Comparison of ENCODE assay signal across 13 cellular contexts in genomic region chr4:139956436-139957107, GRCh38.
DNase-seq lines count a peak whose midpoint lies in the region; ATAC-seq and TF ChIP-seq lines count a peak whose summit lies in the region.
"Had no signal": no experiment of that assay in that cellular context is flagged by ENCODE, and none has a peak within 500 bp of the region (broad histone marks: within the 10 kb centered on the region; RNA-seq: fewer than 3 reads in every experiment).

No MANE protein-coding gene starts in this region.

- peak; percentile 83 for ATAC-seq in SK-N-SH treated with all-trans-retinoic acid at 6 μM for 48 hours
- ATAC-seq in esophagus mucosa, result peak; percentile 31
- ATAC-seq in GM18502 (IDR thresholded peaks at IDR 0.05; ENCODE audit: poor library complexity, unreplicated experiment), result no peak
- no peak for ATAC-seq in HG02678 (IDR thresholded peaks at IDR 0.05; ENCODE audit: unreplicated experiment)
- ATAC-seq: activated T-helper 17 cell treated with anti-CD3 and anti-CD28 coated beads, Interleukin-2, amount 50 U/mL, for 72 hours; HCT116 had no signal

- H3K36me3 Mint-ChIP-seq in type B pancreatic cell, result no peaks in the 10 kb centered on the region

- H3K9me3 Mint-ChIP-seq in type B pancreatic cell, result no peaks in the 10 kb centered on the region
- H3K9me3 Mint-ChIP-seq: activated T-helper 17 cell treated with anti-CD3 and anti-CD28 coated beads, Interleukin-2, amount 50 U/mL, for 72 hours; T-helper 1 cell treated with Interleukin-12 subunit alpha and Interleukin-12 subunit beta and Interleukin-4 antibody, amounts not matched to agents 30 μg/mL and 1 μg/mL, for 36 hours had no signal

- no peak overlapping the region for H3K4me3 Mint-ChIP-seq in type B pancreatic cell
- H3K4me3 Mint-ChIP-seq: activated T-helper 17 cell treated with anti-CD3 and anti-CD28 coated beads, Interleukin-2, amount 50 U/mL, for 72 hours; T-helper 1 cell treated with Interleukin-12 subunit alpha and Interleukin-12 subunit beta and Interleukin-4 antibody, amounts not matched to agents 30 μg/mL and 1 μg/mL, for 36 hours had no signal

- peak; percentile 28 for DNase-seq in medulla oblongata (ENCODE audit: extremely low spot score)
- no peak for DNase-seq in type B pancreatic cell (ENCODE audit: extremely low spot score, unreplicated experiment)
- no peak for DNase-seq in activated CD4-positive, alpha-beta T cell treated with anti-CD3 and anti-CD28 coated beads for 4 hours
- DNase-seq: activated CD4-positive, alpha-beta T cell treated with anti-CD3 and anti-CD28 coated beads, Interleukin-2, amount 50 U/mL, for 4 hours; erythroblast; PC-9 had no signal

- H3K27me3 Mint-ChIP-seq in type B pancreatic cell, result no peaks in the 10 kb centered on the region

- peaks cover 30% of the 10 kb centered on the region for H3K4me1 Mint-ChIP-seq in type B pancreatic cell (ENCODE audit: unreplicated experiment)
- H3K4me1 Mint-ChIP-seq: activated T-helper 17 cell treated with anti-CD3 and anti-CD28 coated beads, Interleukin-2, amount 50 U/mL, for 72 hours had no signal

- no peak for TF ChIP-seq CTCF in type B pancreatic cell (conservative IDR thresholded peaks at IDR 0.05)

- peak overlapping the region; percentile 64 for H3K27ac Mint-ChIP-seq in type B pancreatic cell
- H3K27ac Mint-ChIP-seq: activated T-helper 17 cell treated with anti-CD3 and anti-CD28 coated beads, Interleukin-2, amount 50 U/mL, for 72 hours; T-helper 1 cell treated with Interleukin-12 subunit alpha and Interleukin-12 subunit beta and Interleukin-4 antibody, amounts not matched to agents 30 μg/mL and 1 μg/mL, for 36 hours had no signal

TF ChIP-seq in SK-N-SH treated with all-trans-retinoic acid at 6 μM for 48 hours, 23 proteins besides CTCF, POLR2A, EP300 and RAD21:
- no peak for TF ChIP-seq POU6F1 (CRISPR knock-in tag; IDR thresholded peaks at IDR 0.05; ENCODE audit: borderline replicate concordance, low read depth)
- no peak for TF ChIP-seq GLIS3 (CRISPR knock-in tag; IDR thresholded peaks at IDR 0.05)
- no peak for TF ChIP-seq BACH2 (CRISPR knock-in tag; IDR thresholded peaks at IDR 0.05; ENCODE audit: borderline replicate concordance)
- TF ChIP-seq TCF4 (CRISPR knock-in tag; IDR thresholded peaks at IDR 0.05; ENCODE audit: borderline replicate concordance), result no peak
- TF ChIP-seq ISL1 (CRISPR knock-in tag; IDR thresholded peaks at IDR 0.05), result no peak
- TF ChIP-seq CSDC2 (CRISPR knock-in tag; IDR thresholded peaks at IDR 0.05), result no peak
- TF ChIP-seq ZNF565 (CRISPR knock-in tag; conservative IDR thresholded peaks at IDR 0.05; ENCODE audit: low read depth), result no peak
- TF ChIP-seq ESRRG (CRISPR knock-in tag; IDR thresholded peaks at IDR 0.05), result no peak
- TF ChIP-seq RARB (CRISPR knock-in tag; IDR thresholded peaks at IDR 0.05), result no peak
- no peak for TF ChIP-seq ZFP30 (CRISPR knock-in tag; IDR thresholded peaks at IDR 0.05)
- no peak for TF ChIP-seq ZFP3 (CRISPR knock-in tag; IDR thresholded peaks at IDR 0.05)
- TF ChIP-seq TSHZ2 (CRISPR knock-in tag; IDR thresholded peaks at IDR 0.05), result no peak
- TF ChIP-seq ZC3H10 (CRISPR knock-in tag; IDR thresholded peaks at IDR 0.05), result no peak
- no peak for TF ChIP-seq OSR1 (CRISPR knock-in tag; IDR thresholded peaks at IDR 0.05)
- no peak for TF ChIP-seq PATZ1 (CRISPR knock-in tag; IDR thresholded peaks at IDR 0.05; ENCODE audit: borderline replicate concordance)

Comparison
In these comparisons a context has a peak if more than half of its experiments do, and no peak if none do; other contexts are left out.
1. ATAC-seq: peak in SK-N-SH treated with all-trans-retinoic acid at 6 μM for 48 hours (single experiment) and esophagus mucosa (single experiment); none in GM18502 (single experiment) and HG02678 (single experiment).